ENCODE assay signal across 1 cellular context in genomic region chr14:106268013-106268727, GRCh38.
TF ChIP-seq lines count a peak whose summit lies in the region.

No MANE protein-coding gene starts in this region.

TF ChIP-seq in SK-N-SH treated with all-trans-retinoic acid at 6 μM for 48 hours, 23 proteins besides CTCF, POLR2A, EP300 and RAD21 (continued from another document):
- TF ChIP-seq ARNTL (CRISPR knock-in tag; IDR thresholded peaks at IDR 0.05; ENCODE audit: borderline replicate concordance, low read depth): no peak
